1 cellular context compared by ENCODE assay signal in the genomic region with DNA sequence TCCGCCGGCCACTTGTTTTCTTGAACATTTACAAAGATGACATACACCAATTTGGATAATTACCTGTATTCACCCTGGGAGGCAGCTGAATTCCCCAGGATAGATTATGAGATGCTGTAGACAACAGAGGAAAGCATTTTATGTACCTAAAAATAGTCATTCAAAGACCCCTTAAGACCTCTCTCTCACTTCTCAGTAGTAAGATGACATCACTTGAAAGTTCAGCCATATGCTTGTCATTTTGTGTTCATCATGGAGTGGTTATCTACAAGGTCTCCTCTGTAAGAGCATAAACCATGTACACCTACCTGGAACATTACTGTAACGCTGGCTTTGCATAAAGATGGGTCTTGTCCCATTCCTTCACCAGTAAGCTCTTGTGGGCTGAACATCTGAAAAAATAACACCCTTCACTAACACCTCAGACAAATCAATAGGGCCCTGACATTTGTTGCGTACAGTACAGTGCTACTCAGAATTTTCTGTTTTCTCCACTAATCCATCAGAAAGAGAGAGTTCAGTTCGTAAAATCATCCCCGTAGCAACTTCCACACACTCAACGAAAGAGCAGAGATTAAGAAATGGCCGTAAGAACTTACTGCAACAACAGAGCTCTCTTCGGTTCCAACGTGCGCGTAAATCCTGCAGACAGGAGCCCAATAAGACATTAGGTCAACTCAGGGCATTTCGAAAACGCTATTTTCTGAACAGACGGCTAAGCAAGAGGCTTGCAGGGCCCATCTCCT.
TF ChIP-seq lines count a peak whose summit lies in the region.

No MANE protein-coding gene starts in this region.

TF ChIP-seq in GM23338, 12 proteins besides CTCF, POLR2A, EP300 and RAD21 (continued from another document):
- TF ChIP-seq, protein P1, sequence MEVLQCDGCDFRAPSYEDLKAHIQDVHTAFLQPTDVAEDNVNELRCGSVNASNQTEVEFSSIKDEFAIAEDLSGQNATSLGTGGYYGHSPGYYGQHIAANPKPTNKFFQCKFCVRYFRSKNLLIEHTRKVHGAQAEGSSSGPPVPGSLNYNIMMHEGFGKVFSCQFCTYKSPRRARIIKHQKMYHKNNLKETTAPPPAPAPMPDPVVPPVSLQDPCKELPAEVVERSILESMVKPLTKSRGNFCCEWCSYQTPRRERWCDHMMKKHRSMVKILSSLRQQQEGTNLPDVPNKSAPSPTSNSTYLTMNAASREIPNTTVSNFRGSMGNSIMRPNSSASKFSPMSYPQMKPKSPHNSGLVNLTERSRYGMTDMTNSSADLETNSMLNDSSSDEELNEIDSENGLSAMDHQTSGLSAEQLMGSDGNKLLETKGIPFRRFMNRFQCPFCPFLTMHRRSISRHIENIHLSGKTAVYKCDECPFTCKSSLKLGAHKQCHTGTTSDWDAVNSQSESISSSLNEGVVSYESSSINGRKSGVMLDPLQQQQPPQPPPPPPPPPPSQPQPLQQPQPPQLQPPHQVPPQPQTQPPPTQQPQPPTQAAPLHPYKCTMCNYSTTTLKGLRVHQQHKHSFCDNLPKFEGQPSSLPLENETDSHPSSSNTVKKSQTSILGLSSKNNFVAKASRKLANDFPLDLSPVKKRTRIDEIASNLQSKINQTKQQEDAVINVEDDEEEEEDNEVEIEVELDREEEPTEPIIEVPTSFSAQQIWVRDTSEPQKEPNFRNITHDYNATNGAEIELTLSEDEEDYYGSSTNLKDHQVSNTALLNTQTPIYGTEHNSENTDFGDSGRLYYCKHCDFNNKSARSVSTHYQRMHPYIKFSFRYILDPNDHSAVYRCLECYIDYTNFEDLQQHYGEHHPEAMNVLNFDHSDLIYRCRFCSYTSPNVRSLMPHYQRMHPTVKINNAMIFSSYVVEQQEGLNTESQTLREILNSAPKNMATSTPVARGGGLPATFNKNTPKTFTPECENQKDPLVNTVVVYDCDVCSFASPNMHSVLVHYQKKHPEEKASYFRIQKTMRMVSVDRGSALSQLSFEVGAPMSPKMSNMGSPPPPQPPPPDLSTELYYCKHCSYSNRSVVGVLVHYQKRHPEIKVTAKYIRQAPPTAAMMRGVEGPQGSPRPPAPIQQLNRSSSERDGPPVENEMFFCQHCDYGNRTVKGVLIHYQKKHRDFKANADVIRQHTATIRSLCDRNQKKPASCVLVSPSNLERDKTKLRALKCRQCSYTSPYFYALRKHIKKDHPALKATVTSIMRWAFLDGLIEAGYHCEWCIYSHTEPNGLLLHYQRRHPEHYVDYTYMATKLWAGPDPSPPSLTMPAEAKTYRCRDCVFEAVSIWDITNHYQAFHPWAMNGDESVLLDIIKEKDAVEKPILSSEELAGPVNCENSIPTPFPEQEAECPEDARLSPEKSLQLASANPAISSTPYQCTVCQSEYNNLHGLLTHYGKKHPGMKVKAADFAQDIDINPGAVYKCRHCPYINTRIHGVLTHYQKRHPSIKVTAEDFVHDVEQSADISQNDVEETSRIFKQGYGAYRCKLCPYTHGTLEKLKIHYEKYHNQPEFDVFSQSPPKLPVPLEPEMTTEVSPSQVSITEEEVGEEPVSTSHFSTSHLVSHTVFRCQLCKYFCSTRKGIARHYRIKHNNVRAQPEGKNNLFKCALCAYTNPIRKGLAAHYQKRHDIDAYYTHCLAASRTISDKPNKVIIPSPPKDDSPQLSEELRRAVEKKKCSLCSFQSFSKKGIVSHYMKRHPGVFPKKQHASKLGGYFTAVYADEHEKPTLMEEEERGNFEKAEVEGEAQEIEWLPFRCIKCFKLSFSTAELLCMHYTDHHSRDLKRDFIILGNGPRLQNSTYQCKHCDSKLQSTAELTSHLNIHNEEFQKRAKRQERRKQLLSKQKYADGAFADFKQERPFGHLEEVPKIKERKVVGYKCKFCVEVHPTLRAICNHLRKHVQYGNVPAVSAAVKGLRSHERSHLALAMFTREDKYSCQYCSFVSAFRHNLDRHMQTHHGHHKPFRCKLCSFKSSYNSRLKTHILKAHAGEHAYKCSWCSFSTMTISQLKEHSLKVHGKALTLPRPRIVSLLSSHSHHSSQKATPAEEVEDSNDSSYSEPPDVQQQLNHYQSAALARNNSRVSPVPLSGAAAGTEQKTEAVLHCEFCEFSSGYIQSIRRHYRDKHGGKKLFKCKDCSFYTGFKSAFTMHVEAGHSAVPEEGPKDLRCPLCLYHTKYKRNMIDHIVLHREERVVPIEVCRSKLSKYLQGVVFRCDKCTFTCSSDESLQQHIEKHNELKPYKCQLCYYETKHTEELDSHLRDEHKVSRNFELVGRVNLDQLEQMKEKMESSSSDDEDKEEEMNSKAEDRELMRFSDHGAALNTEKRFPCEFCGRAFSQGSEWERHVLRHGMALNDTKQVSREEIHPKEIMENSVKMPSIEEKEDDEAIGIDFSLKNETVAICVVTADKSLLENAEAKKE (CRISPR knock-in tag; IDR thresholded peaks at IDR 0.05), result no peak
- TF ChIP-seq NANOG (IDR thresholded peaks at IDR 0.05; ENCODE audit: borderline replicate concordance) (no peak), STAT1 (IDR thresholded peaks at IDR 0.05; ENCODE audit: unreplicated experiment) (no peak), POLR2AphosphoS5 (IDR thresholded peaks at IDR 0.05; ENCODE audit: low read depth) (no peak), CREB1 (CRISPR knock-in tag; IDR thresholded peaks at IDR 0.05; ENCODE audit: low read depth) (no peak), ZNF331 (CRISPR knock-in tag; IDR thresholded peaks at IDR 0.05; ENCODE audit: low read depth) (no peak), EZH2 (IDR thresholded peaks at IDR 0.05; ENCODE audit: low read depth, unreplicated experiment) (no peak), JUNB (IDR thresholded peaks at IDR 0.05; ENCODE audit: unreplicated experiment) (no peak)
- TF ChIP-seq, protein P2, sequence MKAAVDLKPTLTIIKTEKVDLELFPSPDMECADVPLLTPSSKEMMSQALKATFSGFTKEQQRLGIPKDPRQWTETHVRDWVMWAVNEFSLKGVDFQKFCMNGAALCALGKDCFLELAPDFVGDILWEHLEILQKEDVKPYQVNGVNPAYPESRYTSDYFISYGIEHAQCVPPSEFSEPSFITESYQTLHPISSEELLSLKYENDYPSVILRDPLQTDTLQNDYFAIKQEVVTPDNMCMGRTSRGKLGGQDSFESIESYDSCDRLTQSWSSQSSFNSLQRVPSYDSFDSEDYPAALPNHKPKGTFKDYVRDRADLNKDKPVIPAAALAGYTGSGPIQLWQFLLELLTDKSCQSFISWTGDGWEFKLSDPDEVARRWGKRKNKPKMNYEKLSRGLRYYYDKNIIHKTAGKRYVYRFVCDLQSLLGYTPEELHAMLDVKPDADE (IDR thresholded peaks at IDR 0.05), result no peak
- TF ChIP-seq, protein P3, sequence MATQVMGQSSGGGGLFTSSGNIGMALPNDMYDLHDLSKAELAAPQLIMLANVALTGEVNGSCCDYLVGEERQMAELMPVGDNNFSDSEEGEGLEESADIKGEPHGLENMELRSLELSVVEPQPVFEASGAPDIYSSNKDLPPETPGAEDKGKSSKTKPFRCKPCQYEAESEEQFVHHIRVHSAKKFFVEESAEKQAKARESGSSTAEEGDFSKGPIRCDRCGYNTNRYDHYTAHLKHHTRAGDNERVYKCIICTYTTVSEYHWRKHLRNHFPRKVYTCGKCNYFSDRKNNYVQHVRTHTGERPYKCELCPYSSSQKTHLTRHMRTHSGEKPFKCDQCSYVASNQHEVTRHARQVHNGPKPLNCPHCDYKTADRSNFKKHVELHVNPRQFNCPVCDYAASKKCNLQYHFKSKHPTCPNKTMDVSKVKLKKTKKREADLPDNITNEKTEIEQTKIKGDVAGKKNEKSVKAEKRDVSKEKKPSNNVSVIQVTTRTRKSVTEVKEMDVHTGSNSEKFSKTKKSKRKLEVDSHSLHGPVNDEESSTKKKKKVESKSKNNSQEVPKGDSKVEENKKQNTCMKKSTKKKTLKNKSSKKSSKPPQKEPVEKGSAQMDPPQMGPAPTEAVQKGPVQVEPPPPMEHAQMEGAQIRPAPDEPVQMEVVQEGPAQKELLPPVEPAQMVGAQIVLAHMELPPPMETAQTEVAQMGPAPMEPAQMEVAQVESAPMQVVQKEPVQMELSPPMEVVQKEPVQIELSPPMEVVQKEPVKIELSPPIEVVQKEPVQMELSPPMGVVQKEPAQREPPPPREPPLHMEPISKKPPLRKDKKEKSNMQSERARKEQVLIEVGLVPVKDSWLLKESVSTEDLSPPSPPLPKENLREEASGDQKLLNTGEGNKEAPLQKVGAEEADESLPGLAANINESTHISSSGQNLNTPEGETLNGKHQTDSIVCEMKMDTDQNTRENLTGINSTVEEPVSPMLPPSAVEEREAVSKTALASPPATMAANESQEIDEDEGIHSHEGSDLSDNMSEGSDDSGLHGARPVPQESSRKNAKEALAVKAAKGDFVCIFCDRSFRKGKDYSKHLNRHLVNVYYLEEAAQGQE (IDR thresholded peaks at IDR 0.05; ENCODE audit: unreplicated experiment), result no peak
